Comparison of ENCODE assay signal across 2 cellular contexts in genomic region chr6:113343940-113344339, GRCh38.
TF ChIP-seq lines count a peak whose summit lies in the region.

No MANE protein-coding gene starts in this region.

TF ChIP-seq in GM23338, 12 proteins besides CTCF, POLR2A, EP300 and RAD21:
- TF ChIP-seq, protein P1, sequence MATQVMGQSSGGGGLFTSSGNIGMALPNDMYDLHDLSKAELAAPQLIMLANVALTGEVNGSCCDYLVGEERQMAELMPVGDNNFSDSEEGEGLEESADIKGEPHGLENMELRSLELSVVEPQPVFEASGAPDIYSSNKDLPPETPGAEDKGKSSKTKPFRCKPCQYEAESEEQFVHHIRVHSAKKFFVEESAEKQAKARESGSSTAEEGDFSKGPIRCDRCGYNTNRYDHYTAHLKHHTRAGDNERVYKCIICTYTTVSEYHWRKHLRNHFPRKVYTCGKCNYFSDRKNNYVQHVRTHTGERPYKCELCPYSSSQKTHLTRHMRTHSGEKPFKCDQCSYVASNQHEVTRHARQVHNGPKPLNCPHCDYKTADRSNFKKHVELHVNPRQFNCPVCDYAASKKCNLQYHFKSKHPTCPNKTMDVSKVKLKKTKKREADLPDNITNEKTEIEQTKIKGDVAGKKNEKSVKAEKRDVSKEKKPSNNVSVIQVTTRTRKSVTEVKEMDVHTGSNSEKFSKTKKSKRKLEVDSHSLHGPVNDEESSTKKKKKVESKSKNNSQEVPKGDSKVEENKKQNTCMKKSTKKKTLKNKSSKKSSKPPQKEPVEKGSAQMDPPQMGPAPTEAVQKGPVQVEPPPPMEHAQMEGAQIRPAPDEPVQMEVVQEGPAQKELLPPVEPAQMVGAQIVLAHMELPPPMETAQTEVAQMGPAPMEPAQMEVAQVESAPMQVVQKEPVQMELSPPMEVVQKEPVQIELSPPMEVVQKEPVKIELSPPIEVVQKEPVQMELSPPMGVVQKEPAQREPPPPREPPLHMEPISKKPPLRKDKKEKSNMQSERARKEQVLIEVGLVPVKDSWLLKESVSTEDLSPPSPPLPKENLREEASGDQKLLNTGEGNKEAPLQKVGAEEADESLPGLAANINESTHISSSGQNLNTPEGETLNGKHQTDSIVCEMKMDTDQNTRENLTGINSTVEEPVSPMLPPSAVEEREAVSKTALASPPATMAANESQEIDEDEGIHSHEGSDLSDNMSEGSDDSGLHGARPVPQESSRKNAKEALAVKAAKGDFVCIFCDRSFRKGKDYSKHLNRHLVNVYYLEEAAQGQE (IDR thresholded peaks at IDR 0.05; ENCODE audit: unreplicated experiment), result no peak
- no peak for TF ChIP-seq ZNF114 (CRISPR knock-in tag; IDR thresholded peaks at IDR 0.05)
- TF ChIP-seq ZNF331 (CRISPR knock-in tag; IDR thresholded peaks at IDR 0.05; ENCODE audit: low read depth), result no peak
- no peak for TF ChIP-seq NANOG (IDR thresholded peaks at IDR 0.05; ENCODE audit: borderline replicate concordance)
- TF ChIP-seq JUNB (IDR thresholded peaks at IDR 0.05; ENCODE audit: unreplicated experiment), result no peak
- no peak for TF ChIP-seq POLR2AphosphoS5 (IDR thresholded peaks at IDR 0.05; ENCODE audit: low read depth)
- no peak for TF ChIP-seq STAT1 (IDR thresholded peaks at IDR 0.05; ENCODE audit: unreplicated experiment)
- TF ChIP-seq, protein P2, sequence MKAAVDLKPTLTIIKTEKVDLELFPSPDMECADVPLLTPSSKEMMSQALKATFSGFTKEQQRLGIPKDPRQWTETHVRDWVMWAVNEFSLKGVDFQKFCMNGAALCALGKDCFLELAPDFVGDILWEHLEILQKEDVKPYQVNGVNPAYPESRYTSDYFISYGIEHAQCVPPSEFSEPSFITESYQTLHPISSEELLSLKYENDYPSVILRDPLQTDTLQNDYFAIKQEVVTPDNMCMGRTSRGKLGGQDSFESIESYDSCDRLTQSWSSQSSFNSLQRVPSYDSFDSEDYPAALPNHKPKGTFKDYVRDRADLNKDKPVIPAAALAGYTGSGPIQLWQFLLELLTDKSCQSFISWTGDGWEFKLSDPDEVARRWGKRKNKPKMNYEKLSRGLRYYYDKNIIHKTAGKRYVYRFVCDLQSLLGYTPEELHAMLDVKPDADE (IDR thresholded peaks at IDR 0.05), result no peak
- TF ChIP-seq EZH2phosphoT487 (IDR thresholded peaks at IDR 0.05; ENCODE audit: unreplicated experiment), result no peak
- TF ChIP-seq, protein P3, sequence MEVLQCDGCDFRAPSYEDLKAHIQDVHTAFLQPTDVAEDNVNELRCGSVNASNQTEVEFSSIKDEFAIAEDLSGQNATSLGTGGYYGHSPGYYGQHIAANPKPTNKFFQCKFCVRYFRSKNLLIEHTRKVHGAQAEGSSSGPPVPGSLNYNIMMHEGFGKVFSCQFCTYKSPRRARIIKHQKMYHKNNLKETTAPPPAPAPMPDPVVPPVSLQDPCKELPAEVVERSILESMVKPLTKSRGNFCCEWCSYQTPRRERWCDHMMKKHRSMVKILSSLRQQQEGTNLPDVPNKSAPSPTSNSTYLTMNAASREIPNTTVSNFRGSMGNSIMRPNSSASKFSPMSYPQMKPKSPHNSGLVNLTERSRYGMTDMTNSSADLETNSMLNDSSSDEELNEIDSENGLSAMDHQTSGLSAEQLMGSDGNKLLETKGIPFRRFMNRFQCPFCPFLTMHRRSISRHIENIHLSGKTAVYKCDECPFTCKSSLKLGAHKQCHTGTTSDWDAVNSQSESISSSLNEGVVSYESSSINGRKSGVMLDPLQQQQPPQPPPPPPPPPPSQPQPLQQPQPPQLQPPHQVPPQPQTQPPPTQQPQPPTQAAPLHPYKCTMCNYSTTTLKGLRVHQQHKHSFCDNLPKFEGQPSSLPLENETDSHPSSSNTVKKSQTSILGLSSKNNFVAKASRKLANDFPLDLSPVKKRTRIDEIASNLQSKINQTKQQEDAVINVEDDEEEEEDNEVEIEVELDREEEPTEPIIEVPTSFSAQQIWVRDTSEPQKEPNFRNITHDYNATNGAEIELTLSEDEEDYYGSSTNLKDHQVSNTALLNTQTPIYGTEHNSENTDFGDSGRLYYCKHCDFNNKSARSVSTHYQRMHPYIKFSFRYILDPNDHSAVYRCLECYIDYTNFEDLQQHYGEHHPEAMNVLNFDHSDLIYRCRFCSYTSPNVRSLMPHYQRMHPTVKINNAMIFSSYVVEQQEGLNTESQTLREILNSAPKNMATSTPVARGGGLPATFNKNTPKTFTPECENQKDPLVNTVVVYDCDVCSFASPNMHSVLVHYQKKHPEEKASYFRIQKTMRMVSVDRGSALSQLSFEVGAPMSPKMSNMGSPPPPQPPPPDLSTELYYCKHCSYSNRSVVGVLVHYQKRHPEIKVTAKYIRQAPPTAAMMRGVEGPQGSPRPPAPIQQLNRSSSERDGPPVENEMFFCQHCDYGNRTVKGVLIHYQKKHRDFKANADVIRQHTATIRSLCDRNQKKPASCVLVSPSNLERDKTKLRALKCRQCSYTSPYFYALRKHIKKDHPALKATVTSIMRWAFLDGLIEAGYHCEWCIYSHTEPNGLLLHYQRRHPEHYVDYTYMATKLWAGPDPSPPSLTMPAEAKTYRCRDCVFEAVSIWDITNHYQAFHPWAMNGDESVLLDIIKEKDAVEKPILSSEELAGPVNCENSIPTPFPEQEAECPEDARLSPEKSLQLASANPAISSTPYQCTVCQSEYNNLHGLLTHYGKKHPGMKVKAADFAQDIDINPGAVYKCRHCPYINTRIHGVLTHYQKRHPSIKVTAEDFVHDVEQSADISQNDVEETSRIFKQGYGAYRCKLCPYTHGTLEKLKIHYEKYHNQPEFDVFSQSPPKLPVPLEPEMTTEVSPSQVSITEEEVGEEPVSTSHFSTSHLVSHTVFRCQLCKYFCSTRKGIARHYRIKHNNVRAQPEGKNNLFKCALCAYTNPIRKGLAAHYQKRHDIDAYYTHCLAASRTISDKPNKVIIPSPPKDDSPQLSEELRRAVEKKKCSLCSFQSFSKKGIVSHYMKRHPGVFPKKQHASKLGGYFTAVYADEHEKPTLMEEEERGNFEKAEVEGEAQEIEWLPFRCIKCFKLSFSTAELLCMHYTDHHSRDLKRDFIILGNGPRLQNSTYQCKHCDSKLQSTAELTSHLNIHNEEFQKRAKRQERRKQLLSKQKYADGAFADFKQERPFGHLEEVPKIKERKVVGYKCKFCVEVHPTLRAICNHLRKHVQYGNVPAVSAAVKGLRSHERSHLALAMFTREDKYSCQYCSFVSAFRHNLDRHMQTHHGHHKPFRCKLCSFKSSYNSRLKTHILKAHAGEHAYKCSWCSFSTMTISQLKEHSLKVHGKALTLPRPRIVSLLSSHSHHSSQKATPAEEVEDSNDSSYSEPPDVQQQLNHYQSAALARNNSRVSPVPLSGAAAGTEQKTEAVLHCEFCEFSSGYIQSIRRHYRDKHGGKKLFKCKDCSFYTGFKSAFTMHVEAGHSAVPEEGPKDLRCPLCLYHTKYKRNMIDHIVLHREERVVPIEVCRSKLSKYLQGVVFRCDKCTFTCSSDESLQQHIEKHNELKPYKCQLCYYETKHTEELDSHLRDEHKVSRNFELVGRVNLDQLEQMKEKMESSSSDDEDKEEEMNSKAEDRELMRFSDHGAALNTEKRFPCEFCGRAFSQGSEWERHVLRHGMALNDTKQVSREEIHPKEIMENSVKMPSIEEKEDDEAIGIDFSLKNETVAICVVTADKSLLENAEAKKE (CRISPR knock-in tag; IDR thresholded peaks at IDR 0.05), result no peak
- TF ChIP-seq EZH2 (IDR thresholded peaks at IDR 0.05; ENCODE audit: low read depth, unreplicated experiment), result no peak
- TF ChIP-seq CREB1 (CRISPR knock-in tag; IDR thresholded peaks at IDR 0.05; ENCODE audit: low read depth), result no peak

TF ChIP-seq in IMR-90, 13 proteins besides CTCF, POLR2A, EP300 and RAD21:
- TF ChIP-seq MAZ (IDR thresholded peaks at IDR 0.05; ENCODE audit: borderline replicate concordance, low read depth, low read length) (no peak), RCOR1 (IDR thresholded peaks at IDR 0.05; ENCODE audit: insufficient replicate concordance, low read length) (no peak), CHD1 (IDR thresholded peaks at IDR 0.05; ENCODE audit: low read depth, low read length) (no peak)
